ENCODE assay signal across 1 cellular context in the genomic region with DNA sequence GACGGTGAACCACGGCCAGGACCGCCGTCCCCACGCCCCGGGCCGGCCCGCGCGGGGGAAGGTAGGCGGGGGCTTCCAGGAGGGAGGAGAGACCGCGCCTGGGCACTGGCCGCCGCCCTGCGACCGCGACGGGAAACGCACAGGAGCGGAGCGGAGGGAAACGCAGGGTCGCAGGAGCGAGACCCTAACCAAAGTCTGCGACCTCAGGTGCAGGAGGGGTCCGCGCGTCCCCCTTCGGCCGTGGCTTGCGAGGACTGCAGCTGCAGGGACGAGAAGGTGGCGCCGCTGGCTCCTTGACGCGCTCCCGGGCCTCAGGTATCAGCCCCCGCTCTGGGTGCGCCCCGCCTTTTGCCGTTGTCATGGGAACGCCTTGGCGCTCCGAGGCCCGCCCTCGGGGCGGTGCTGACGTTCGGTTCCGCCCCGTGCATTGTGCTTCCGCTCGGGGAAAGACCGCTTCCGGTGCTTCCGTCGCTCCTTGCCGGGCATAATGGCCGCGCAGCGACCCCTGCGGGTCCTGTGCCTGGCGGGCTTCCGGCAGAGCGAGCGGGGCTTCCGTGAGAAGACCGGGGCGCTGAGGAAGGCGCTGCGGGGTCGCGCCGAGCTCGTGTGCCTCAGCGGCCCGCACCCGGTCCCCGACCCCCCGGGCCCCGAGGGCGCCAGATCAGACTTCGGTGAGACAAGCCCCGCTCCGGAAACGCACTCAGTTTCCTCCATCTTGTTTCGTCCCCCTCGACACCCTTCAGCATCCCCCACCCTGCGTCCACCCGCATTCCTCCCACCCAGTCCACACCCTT.
TF ChIP-seq lines count a peak whose summit lies in the region.

Gene OVCA2, plus strand, starts transcription at position 462 of the 794 bp plus-strand sequence. Its CDS starts 26 bp downstream, at position 488.

TF ChIP-seq in HepG2, 621 proteins besides CTCF, POLR2A, EP300 and RAD21 (continued from another document and continues in another):
- TF ChIP-seq, protein P1, sequence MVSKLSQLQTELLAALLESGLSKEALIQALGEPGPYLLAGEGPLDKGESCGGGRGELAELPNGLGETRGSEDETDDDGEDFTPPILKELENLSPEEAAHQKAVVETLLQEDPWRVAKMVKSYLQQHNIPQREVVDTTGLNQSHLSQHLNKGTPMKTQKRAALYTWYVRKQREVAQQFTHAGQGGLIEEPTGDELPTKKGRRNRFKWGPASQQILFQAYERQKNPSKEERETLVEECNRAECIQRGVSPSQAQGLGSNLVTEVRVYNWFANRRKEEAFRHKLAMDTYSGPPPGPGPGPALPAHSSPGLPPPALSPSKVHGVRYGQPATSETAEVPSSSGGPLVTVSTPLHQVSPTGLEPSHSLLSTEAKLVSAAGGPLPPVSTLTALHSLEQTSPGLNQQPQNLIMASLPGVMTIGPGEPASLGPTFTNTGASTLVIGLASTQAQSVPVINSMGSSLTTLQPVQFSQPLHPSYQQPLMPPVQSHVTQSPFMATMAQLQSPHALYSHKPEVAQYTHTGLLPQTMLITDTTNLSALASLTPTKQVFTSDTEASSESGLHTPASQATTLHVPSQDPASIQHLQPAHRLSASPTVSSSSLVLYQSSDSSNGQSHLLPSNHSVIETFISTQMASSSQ (IDR thresholded peaks at IDR 0.05; ENCODE audit: low read depth) = no peak
- TF ChIP-seq, protein P1 (CRISPR knock-in tag; IDR thresholded peaks at IDR 0.05; ENCODE audit: borderline replicate concordance) = peak; percentile 51; the same call in 1 of the 2 replicates
- TF ChIP-seq KDM5B (CRISPR knock-in tag; IDR thresholded peaks at IDR 0.05; ENCODE audit: borderline replicate concordance) = peak; percentile 61
- peak; percentile 71 for TF ChIP-seq POGZ (CRISPR knock-in tag; IDR thresholded peaks at IDR 0.05)
- TF ChIP-seq ZNF451 (CRISPR knock-in tag; IDR thresholded peaks at IDR 0.05) = peak; percentile 67; the same call in 1 of the 2 replicates
- TF ChIP-seq IKZF5 (CRISPR knock-in tag; IDR thresholded peaks at IDR 0.05) = peak; percentile 48; the same call in 1 of the 2 replicates
- TF ChIP-seq, protein P2, sequence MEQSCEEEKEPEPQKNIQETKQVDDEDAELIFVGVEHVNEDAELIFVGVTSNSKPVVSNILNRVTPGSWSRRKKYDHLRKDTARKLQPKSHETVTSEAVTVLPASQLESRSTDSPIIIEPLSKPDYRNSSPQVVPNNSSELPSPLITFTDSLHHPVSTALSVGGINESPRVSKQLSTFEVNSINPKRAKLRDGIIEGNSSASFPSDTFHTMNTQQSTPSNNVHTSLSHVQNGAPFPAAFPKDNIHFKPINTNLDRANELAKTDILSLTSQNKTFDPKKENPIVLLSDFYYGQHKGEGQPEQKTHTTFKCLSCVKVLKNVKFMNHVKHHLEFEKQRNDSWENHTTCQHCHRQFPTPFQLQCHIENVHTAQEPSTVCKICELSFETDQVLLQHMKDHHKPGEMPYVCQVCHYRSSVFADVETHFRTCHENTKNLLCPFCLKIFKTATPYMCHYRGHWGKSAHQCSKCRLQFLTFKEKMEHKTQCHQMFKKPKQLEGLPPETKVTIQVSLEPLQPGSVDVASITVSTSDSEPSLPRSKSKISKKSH (CRISPR knock-in tag; IDR thresholded peaks at IDR 0.05; ENCODE audit: borderline replicate concordance) = no peak
- peak; percentile 84 for TF ChIP-seq ZNF687 (CRISPR knock-in tag; IDR thresholded peaks at IDR 0.05)
- TF ChIP-seq KAT7 (CRISPR knock-in tag; IDR thresholded peaks at IDR 0.05; ENCODE audit: borderline replicate concordance) = peak; percentile 84
- peak; percentile 70 for TF ChIP-seq RBM22 (optimal IDR thresholded peaks at IDR 0.05; ENCODE audit: low read length)
- TF ChIP-seq ZNF251 (CRISPR knock-in tag; IDR thresholded peaks at IDR 0.05) = no peak
- TF ChIP-seq JUN (CRISPR knock-in tag; IDR thresholded peaks at IDR 0.05) = no peak
- TF ChIP-seq SALL1 (CRISPR knock-in tag; IDR thresholded peaks at IDR 0.05) = peak; percentile 65
- peak; percentile 98 for TF ChIP-seq RFX3 (CRISPR knock-in tag; IDR thresholded peaks at IDR 0.05)
- TF ChIP-seq ZFX (CRISPR knock-in tag; IDR thresholded peaks at IDR 0.05; ENCODE audit: low read depth) = peak; percentile 54
- TF ChIP-seq ZNF446 (CRISPR knock-in tag; IDR thresholded peaks at IDR 0.05) = no peak
- no peak for TF ChIP-seq ZBTB3 (CRISPR knock-in tag; IDR thresholded peaks at IDR 0.05; ENCODE audit: borderline replicate concordance, low read depth)
- no peak for TF ChIP-seq HMGA1 (CRISPR knock-in tag; conservative IDR thresholded peaks at IDR 0.05)
- TF ChIP-seq ZNF747 (CRISPR knock-in tag; IDR thresholded peaks at IDR 0.05; ENCODE audit: borderline replicate concordance) = 0 out of 2 replicates have a peak, but pooled peaks have one; percentile 62
- no peak for TF ChIP-seq ZKSCAN5 (CRISPR knock-in tag; IDR thresholded peaks at IDR 0.05)
- peak; percentile 96 for TF ChIP-seq ZNF772 (CRISPR knock-in tag; IDR thresholded peaks at IDR 0.05)
- TF ChIP-seq, protein P3, sequence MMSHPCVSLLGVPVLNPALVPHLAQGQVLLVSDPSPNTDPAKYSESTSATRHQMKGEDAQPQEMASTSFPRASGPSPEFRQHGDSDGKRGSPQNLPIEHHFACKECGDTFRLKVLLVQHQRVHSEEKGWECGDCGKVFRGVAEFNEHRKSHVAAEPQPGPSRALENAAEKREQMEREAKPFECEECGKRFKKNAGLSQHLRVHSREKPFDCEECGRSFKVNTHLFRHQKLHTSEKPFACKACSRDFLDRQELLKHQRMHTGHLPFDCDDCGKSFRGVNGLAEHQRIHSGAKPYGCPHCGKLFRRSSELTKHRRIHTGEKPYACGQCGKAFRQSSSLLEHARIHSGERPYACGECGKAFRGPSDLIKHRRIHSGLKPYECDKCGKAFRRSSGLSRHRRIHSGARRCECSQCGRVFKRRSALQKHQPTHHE (CRISPR knock-in tag; IDR thresholded peaks at IDR 0.05; ENCODE audit: borderline replicate concordance) = no peak
- peak; percentile 52 for TF ChIP-seq MEIS2 (CRISPR knock-in tag; IDR thresholded peaks at IDR 0.05)
- peak; percentile 72 for TF ChIP-seq ZBTB2 (CRISPR knock-in tag; IDR thresholded peaks at IDR 0.05; ENCODE audit: low read depth)
- peak; percentile 71; the same call in 1 of the 2 replicates for TF ChIP-seq ZNF501 (CRISPR knock-in tag; IDR thresholded peaks at IDR 0.05)
- TF ChIP-seq ZNF792 (CRISPR knock-in tag; IDR thresholded peaks at IDR 0.05) = 0 out of 2 replicates have a peak, but pooled peaks have one; percentile 56
- peak; percentile 67; the same call in 1 of the 2 replicates for TF ChIP-seq KLF12 (CRISPR knock-in tag; IDR thresholded peaks at IDR 0.05; ENCODE audit: borderline replicate concordance)
- TF ChIP-seq ZNF780A (CRISPR knock-in tag; IDR thresholded peaks at IDR 0.05) = 0 out of 2 replicates have a peak, but pooled peaks have one; percentile 70
- no peak for TF ChIP-seq RCOR2 (CRISPR knock-in tag; IDR thresholded peaks at IDR 0.05)
- TF ChIP-seq, protein P4, sequence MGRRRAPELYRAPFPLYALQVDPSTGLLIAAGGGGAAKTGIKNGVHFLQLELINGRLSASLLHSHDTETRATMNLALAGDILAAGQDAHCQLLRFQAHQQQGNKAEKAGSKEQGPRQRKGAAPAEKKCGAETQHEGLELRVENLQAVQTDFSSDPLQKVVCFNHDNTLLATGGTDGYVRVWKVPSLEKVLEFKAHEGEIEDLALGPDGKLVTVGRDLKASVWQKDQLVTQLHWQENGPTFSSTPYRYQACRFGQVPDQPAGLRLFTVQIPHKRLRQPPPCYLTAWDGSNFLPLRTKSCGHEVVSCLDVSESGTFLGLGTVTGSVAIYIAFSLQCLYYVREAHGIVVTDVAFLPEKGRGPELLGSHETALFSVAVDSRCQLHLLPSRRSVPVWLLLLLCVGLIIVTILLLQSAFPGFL (CRISPR knock-in tag; IDR thresholded peaks at IDR 0.05) = no peak
- 0 out of 2 replicates have a peak, but pooled peaks have one; percentile 49 for TF ChIP-seq ZBTB42 (CRISPR knock-in tag; IDR thresholded peaks at IDR 0.05)
- peak; percentile 89 for TF ChIP-seq ZHX2 (IDR thresholded peaks at IDR 0.05; ENCODE audit: low read depth)
- TF ChIP-seq ZHX2 (CRISPR knock-in tag; IDR thresholded peaks at IDR 0.05; ENCODE audit: borderline replicate concordance) = no peak
